ENCODE assay signal across 22 cellular contexts in the genomic region with DNA sequence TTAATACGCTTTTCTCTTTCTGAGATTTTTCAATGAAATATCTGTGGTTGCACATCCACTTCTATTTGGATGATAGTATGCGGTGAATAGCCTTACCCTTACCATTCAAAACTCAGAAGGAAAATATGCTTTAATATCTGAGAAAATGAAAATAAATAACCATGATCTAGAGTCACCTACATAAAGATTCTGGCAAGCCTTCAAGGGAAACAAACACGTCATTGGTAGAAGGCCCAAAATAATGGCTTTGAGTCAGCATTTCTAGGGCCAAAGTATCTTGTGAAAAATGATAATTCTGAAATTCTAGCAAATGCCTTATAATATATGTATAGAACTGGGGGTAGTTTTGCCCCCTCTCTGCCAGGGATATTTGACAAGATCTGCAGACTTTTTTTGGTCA. TPM values are rescaled to one million over a fixed set of nuclear protein-coding genes. Genes with fewer than 3 reads are reported as not detected.
"Had no signal": no experiment of that assay in that cellular context is flagged by ENCODE, and none has a peak within 500 bp of the region (broad histone marks: within the 10 kb centered on the region; RNA-seq: fewer than 3 reads in every experiment).

No MANE protein-coding gene starts in this region.

- H3K9me3 ChIP-seq: ascending aorta, testis had no signal

- H3K9me3 Mint-ChIP-seq: activated CD8-positive, alpha-beta T cell treated with anti-CD3 and anti-CD28 coated beads for 36 hours; activated naive CD8-positive, alpha-beta T cell treated with anti-CD3 and anti-CD28 coated beads, Interleukin-2, amount 50 U/mL, for 24 hours; activated T-helper 1 cell treated with anti-CD3 and anti-CD28 coated beads, Interleukin-12 subunit alpha, Interleukin-12 subunit beta, Interleukin-2, Interleukin-4 antibody, amounts not matched to agents 30 ng/mL and 10 ng/mL and 1 ng/mL, durations not matched to agents 14 hours and 24 hours and 36 hours; naive thymus-derived CD8-positive, alpha-beta T cell; stimulated activated naive CD8-positive, alpha-beta T cell treated with anti-CD3 and anti-CD28 coated beads, Interleukin-15, Interleukin-2, amounts not matched to agents 100 ng/mL and 50 ng/mL, for 24 hours had no signal

- H3K4me1 Mint-ChIP-seq: activated naive CD8-positive, alpha-beta T cell treated with anti-CD3 and anti-CD28 coated beads, Interleukin-2, amount 50 U/mL, for 24 hours had no signal

- H3K4me3 ChIP-seq: ascending aorta, coronary artery, testis had no signal

- H3K4me1 ChIP-seq: ascending aorta, testis had no signal

- DNase-seq: activated CD4-positive, alpha-beta T cell treated with anti-CD3 and anti-CD28 coated beads for 36 hours; activated CD8-positive, alpha-beta memory T cell treated with anti-CD3 and anti-CD28 coated beads, Interleukin-2, amount 50 U/mL, for 48 hours; activated CD8-positive, alpha-beta T cell treated with anti-CD3 and anti-CD28 coated beads for 36 hours; activated naive CD4-positive, alpha-beta T cell; activated naive CD8-positive, alpha-beta T cell treated with anti-CD3 and anti-CD28 coated beads, Interleukin-2, amount 50 U/mL, for 24 hours; caudate nucleus; effector CD8-positive, alpha-beta T cell; glutamatergic neuron; left cardiac atrium; naive thymus-derived CD8-positive, alpha-beta T cell; nucleus accumbens; stimulated activated CD4-positive, alpha-beta T cell treated with anti-CD3 and anti-CD28 coated beads, Interleukin-15, amount 100 ng/mL, for 24 hours; stimulated activated CD4-positive, alpha-beta T cell treated with anti-CD3 and anti-CD28 coated beads, Interleukin-4, amount 100 ng/mL, for 24 hours; testis had no signal

- H3K27me3 ChIP-seq: ascending aorta, testis had no signal

- H3K27me3 Mint-ChIP-seq: activated CD4-positive, alpha-beta T cell treated with anti-CD3 and anti-CD28 coated beads for 36 hours; activated CD8-positive, alpha-beta T cell treated with anti-CD3 and anti-CD28 coated beads for 36 hours; activated naive CD8-positive, alpha-beta T cell treated with anti-CD3 and anti-CD28 coated beads, Interleukin-2, amount 50 U/mL, for 24 hours; naive thymus-derived CD8-positive, alpha-beta T cell; stimulated activated naive CD8-positive, alpha-beta T cell treated with anti-CD3 and anti-CD28 coated beads, Interleukin-15, Interleukin-2, amounts not matched to agents 100 ng/mL and 50 ng/mL, for 24 hours had no signal

- H3K4me3 Mint-ChIP-seq: activated CD4-positive, alpha-beta T cell treated with anti-CD3 and anti-CD28 coated beads for 36 hours; activated CD8-positive, alpha-beta T cell treated with anti-CD3 and anti-CD28 coated beads for 36 hours; activated naive CD8-positive, alpha-beta T cell treated with anti-CD3 and anti-CD28 coated beads, Interleukin-2, amount 50 U/mL, for 24 hours; activated T-helper 1 cell treated with anti-CD3 and anti-CD28 coated beads, Interleukin-12 subunit alpha, Interleukin-12 subunit beta, Interleukin-2, Interleukin-4 antibody, amounts not matched to agents 30 ng/mL and 10 ng/mL and 1 ng/mL, durations not matched to agents 14 hours and 24 hours and 36 hours; naive thymus-derived CD8-positive, alpha-beta T cell; stimulated activated naive CD8-positive, alpha-beta T cell treated with anti-CD3 and anti-CD28 coated beads, Interleukin-15, Interleukin-2, amounts not matched to agents 100 ng/mL and 50 ng/mL, for 24 hours had no signal

- H3K27ac Mint-ChIP-seq: activated CD4-positive, alpha-beta T cell treated with anti-CD3 and anti-CD28 coated beads for 36 hours; activated CD8-positive, alpha-beta T cell treated with anti-CD3 and anti-CD28 coated beads for 36 hours; activated naive CD8-positive, alpha-beta T cell treated with anti-CD3 and anti-CD28 coated beads, Interleukin-2, amount 50 U/mL, for 24 hours; activated T-helper 1 cell treated with anti-CD3 and anti-CD28 coated beads, Interleukin-12 subunit alpha, Interleukin-12 subunit beta, Interleukin-2, Interleukin-4 antibody, amounts not matched to agents 30 ng/mL and 10 ng/mL and 1 ng/mL, durations not matched to agents 14 hours and 24 hours and 36 hours; naive thymus-derived CD8-positive, alpha-beta T cell; stimulated activated naive CD8-positive, alpha-beta T cell treated with anti-CD3 and anti-CD28 coated beads, Interleukin-15, Interleukin-2, amounts not matched to agents 100 ng/mL and 50 ng/mL, for 24 hours had no signal

- H3K27ac ChIP-seq: ascending aorta, coronary artery, testis, VCaP had no signal

RNA-seq across cellular contexts. Expression of gene PLSCR2, which starts 59.6 kb away (rescaled TPM):
- total RNA-seq: activated CD8-positive, alpha-beta T cell treated with anti-CD3 and anti-CD28 coated beads for 36 hours; activated T-helper 1 cell treated with anti-CD3 and anti-CD28 coated beads, Interleukin-12 subunit alpha, Interleukin-12 subunit beta, Interleukin-2, Interleukin-4 antibody, amounts not matched to agents 30 ng/mL and 10 ng/mL and 1 ng/mL, durations not matched to agents 14 hours and 24 hours and 36 hours; ascending aorta; left cardiac atrium; lung microvascular endothelial cell; mononuclear cell; skeletal muscle tissue had no signal
